11 cellular contexts compared by ENCODE assay signal in genomic region chr6:17418281-17419188, GRCh38. TPM values are rescaled to one million over a fixed set of nuclear protein-coding genes. Genes with fewer than 3 reads are reported as not detected.
DNase-seq lines count a peak whose midpoint lies in the region; ATAC-seq, FAIRE-seq and TF ChIP-seq lines count a peak whose summit lies in the region.
"Had no signal": no experiment of that assay in that cellular context is flagged by ENCODE, and none has a peak within 500 bp of the region (broad histone marks: within the 10 kb centered on the region; RNA-seq: fewer than 3 reads in every experiment).

No MANE protein-coding gene starts in this region.

- peaks cover 23% of the 10 kb centered on the region for H3K36me3 ChIP-seq in mesodermal cell (ENCODE audit: control insufficient read depth, insufficient read depth, low read length)

- H3K9me3 ChIP-seq in mesodermal cell (ENCODE audit: control insufficient read depth, low read length): no peaks in the 10 kb centered on the region

- H3K4me3 ChIP-seq in coronary artery (peak overlapping the region; percentile 37), mesodermal cell (ENCODE audit: extremely low read depth, insufficient read depth, low read length, poor library complexity, severe bottlenecking) (peak overlapping the region; percentile 3)

- TF ChIP-seq CTCF in coronary artery (IDR thresholded peaks at IDR 0.05): no peak
- TF ChIP-seq CTCF in D721Med (IDR thresholded peaks at IDR 0.05; ENCODE audit: insufficient read depth, missing control alignments): no peak

- DNase-seq in ACHN (peak; percentile 27), NCI-H2171 (lab: John Stamatoyannopoulos, UW) (peak; percentile 92), coronary artery (ENCODE audit: low spot score) (no peak), iPS-NIHi11 (ENCODE audit: low spot score) (no peak), D721Med (ENCODE audit: insufficient read length, low spot score) (no peak)
- DNase-seq: CD4-positive, alpha-beta memory T cell; foreskin melanocyte; NCI-H1092 had no signal

- H3K4me1 ChIP-seq in mesodermal cell (ENCODE audit: control insufficient read depth, insufficient read depth, low read length, poor library complexity, severe bottlenecking): peaks cover 36% of the 10 kb centered on the region

- H3K27ac ChIP-seq in coronary artery: peak overlapping the region; percentile 48 to 83
- H3K27ac ChIP-seq in mesodermal cell (ENCODE audit: low read depth, low read length, severe bottlenecking): peak overlapping the region; percentile 100

- no peak for FAIRE-seq in D721Med (lab: Jason Lieb, UNC)

- WGBS in mesodermal cell (ENCODE audit: insufficient coverage in 2 of 2), 2 experiments: 57 to 58% methylated on average over 6 to 7 of the region's 12 CpGs

- in situ Hi-C loops in ACHN (cut with HindIII; ENCODE audit: low pct_ligation_motif_present, low pct_unique_long_range_greater_than_20kb, low sequenced_read_pairs): no loop called here

- no peak for ATAC-seq in HG02588 (IDR thresholded peaks at IDR 0.05; ENCODE audit: unreplicated experiment)
- ATAC-seq in HG03571 (IDR thresholded peaks at IDR 0.05; ENCODE audit: unreplicated experiment): no peak

RNA-seq across cellular contexts. Expression of gene CAP2, which starts 25.1 kb away (rescaled TPM):
- polyA plus RNA-seq in mesodermal cell (2013, experiment 1 of 2): 44.0 TPM
- 44.1 TPM for polyA plus RNA-seq in mesodermal cell (2013, experiment 2 of 2)
- polyA plus RNA-seq: CD4-positive, alpha-beta memory T cell had no signal

Comparison
In these comparisons a context has a peak if more than half of its experiments do, and no peak if none do; other contexts are left out.
1. DNase-seq: peak in ACHN (single experiment) and NCI-H2171 (single experiment); none in coronary artery (single experiment), iPS-NIHi11 (single experiment) and D721Med (single experiment).